Comparison of ENCODE assay signal across 18 cellular contexts in the genomic region with DNA sequence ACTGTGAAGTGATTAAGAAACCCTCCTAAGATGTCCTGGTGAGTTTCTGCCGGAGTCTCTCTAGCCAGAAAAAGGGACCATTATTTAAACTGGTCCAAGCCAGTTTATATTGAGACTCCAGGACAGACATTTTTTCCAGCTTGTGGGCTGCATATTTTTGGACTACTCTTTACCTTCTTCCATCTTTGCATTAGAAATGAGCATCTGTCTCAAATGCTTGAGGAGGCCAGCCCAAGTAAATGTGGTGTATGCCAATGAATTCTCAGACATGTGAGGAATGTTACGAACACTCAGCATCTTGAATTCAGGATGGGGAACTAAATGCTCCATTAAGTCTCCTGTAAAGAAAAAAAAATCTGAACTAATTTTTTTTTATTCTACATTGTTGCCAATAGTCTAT. TPM values are rescaled to one million over a fixed set of nuclear protein-coding genes. Genes with fewer than 3 reads are reported as not detected.
DNase-seq lines count a peak whose midpoint lies in the region; ATAC-seq, FAIRE-seq and TF ChIP-seq lines count a peak whose summit lies in the region.
"Had no signal": no experiment of that assay in that cellular context is flagged by ENCODE, and none has a peak within 500 bp of the region (broad histone marks: within the 10 kb centered on the region; RNA-seq: fewer than 3 reads in every experiment).

No MANE protein-coding gene starts in this region.

- H3K9ac ChIP-seq in astrocyte (ENCODE audit: low read length) = no peak overlapping the region
- H3K9ac ChIP-seq: GM23248 had no signal

- no peak overlapping the region for H2AFZ ChIP-seq in astrocyte (ENCODE audit: low read depth, low read length)
- H2AFZ ChIP-seq: GM23248 had no signal

- no peak for ATAC-seq in HG02642 (IDR thresholded peaks at IDR 0.05; ENCODE audit: poor library complexity, unreplicated experiment)
- ATAC-seq in GM18868 (IDR thresholded peaks at IDR 0.05; ENCODE audit: unreplicated experiment) = no peak

- no peaks in the 10 kb centered on the region for H3K4me1 ChIP-seq in astrocyte (ENCODE audit: insufficient read depth, low read length)
- peaks cover 15% of the 10 kb centered on the region for H3K4me1 ChIP-seq in prostate gland (replicated peaks)

- no peaks in the 10 kb centered on the region for H4K20me1 ChIP-seq in astrocyte (ENCODE audit: insufficient read depth, low read length)

- intact Hi-C loops in prostate gland (cut with DNase I) = no loop called here

- no peak for DNase-seq in activated naive CD8-positive, alpha-beta T cell treated with anti-CD3 and anti-CD28 coated beads for 36 hours
- peak; percentile 28 for DNase-seq in astrocyte (ENCODE audit: low read depth)
- DNase-seq in prostate gland (ENCODE audit: low spot score) = no peak
- DNase-seq: C1 segment of cervical spinal cord; Calu3; CD4-positive, alpha-beta memory T cell; COR-L47; DMS153; DND-41; GM23248; H7; HCEC 1CT had no signal

- no peak overlapping the region for H3K4me3 Mint-ChIP-seq in activated naive CD8-positive, alpha-beta T cell
- H3K4me3 Mint-ChIP-seq in activated naive CD8-positive, alpha-beta T cell treated with anti-CD3 and anti-CD28 coated beads for 36 hours = no peak overlapping the region
- no peak overlapping the region for H3K4me3 Mint-ChIP-seq in astrocyte (ENCODE audit: unreplicated experiment)
- peak overlapping the region in 1 of 5 experiments; percentile 56 for H3K4me3 Mint-ChIP-seq in brain
- H3K4me3 Mint-ChIP-seq: CD4-positive, alpha-beta memory T cell had no signal

- TF ChIP-seq CTCF in astrocyte (IDR thresholded peaks at IDR 0.05; ENCODE audit: insufficient read depth, low read depth, low read length) (no peak), brain (conservative IDR thresholded peaks at IDR 0.05) (no peak), prostate gland (IDR thresholded peaks at IDR 0.05) (no peak)

- no peaks in the 10 kb centered on the region for H3K27me3 Mint-ChIP-seq in activated naive CD8-positive, alpha-beta T cell
- H3K27me3 Mint-ChIP-seq in activated naive CD8-positive, alpha-beta T cell treated with anti-CD3 and anti-CD28 coated beads for 36 hours = no peaks in the 10 kb centered on the region
- H3K27me3 Mint-ChIP-seq in astrocyte (ENCODE audit: low read depth, unreplicated experiment) (no peaks in the 10 kb centered on the region), brain (no peaks in the 10 kb centered on the region)
- H3K27me3 Mint-ChIP-seq: CD4-positive, alpha-beta memory T cell had no signal

- H3K9me3 ChIP-seq in astrocyte (ENCODE audit: insufficient read depth, low read depth, low read length) = no peaks in the 10 kb centered on the region
- H3K9me3 ChIP-seq in prostate gland = no peaks in the 10 kb centered on the region

- H3K27ac ChIP-seq in astrocyte (ENCODE audit: low read depth, low read length) (no peak overlapping the region), prostate gland (no peak overlapping the region)
- H3K27ac ChIP-seq: GM23248 had no signal

- no peak overlapping the region for H3K4me3 ChIP-seq in astrocyte (ENCODE audit: insufficient read depth, low read depth, low read length)
- H3K4me3 ChIP-seq in prostate gland = no peak overlapping the region
- H3K4me3 ChIP-seq: GM23248 had no signal

- H3K36me3 ChIP-seq in astrocyte (ENCODE audit: insufficient read depth, low read length) (peaks cover 9% of the 10 kb centered on the region), prostate gland (peaks cover 0 to 3% of the 10 kb centered on the region in 2 donors)

- peak overlapping the region; percentile 34 for H3K27ac Mint-ChIP-seq in activated naive CD8-positive, alpha-beta T cell
- no peak overlapping the region for H3K27ac Mint-ChIP-seq in activated naive CD8-positive, alpha-beta T cell treated with anti-CD3 and anti-CD28 coated beads for 36 hours
- H3K27ac Mint-ChIP-seq in astrocyte (ENCODE audit: unreplicated experiment) = no peak overlapping the region
- H3K27ac Mint-ChIP-seq in brain = peak overlapping the region in 3 of 5 experiments; percentile 27 to 91 (median 79)

- no peak overlapping the region for H3K4me2 ChIP-seq in astrocyte (ENCODE audit: low read length)

- no peak for TF ChIP-seq POLR2A in prostate gland (IDR thresholded peaks at IDR 0.05)

- H3K9me3 Mint-ChIP-seq in activated naive CD8-positive, alpha-beta T cell (ENCODE audit: low read depth) = no peaks in the 10 kb centered on the region
- no peaks in the 10 kb centered on the region for H3K9me3 Mint-ChIP-seq in activated naive CD8-positive, alpha-beta T cell treated with anti-CD3 and anti-CD28 coated beads for 36 hours
- H3K9me3 Mint-ChIP-seq in astrocyte (ENCODE audit: unreplicated experiment) (no peaks in the 10 kb centered on the region), brain (no peaks in the 10 kb centered on the region)
- H3K9me3 Mint-ChIP-seq: CD4-positive, alpha-beta memory T cell had no signal

- WGBS in prostate gland = 97% methylated on average over 2 of the region's 2 CpGs

- H3K36me3 Mint-ChIP-seq in activated naive CD8-positive, alpha-beta T cell = peaks cover 5% of the 10 kb centered on the region
- H3K36me3 Mint-ChIP-seq in activated naive CD8-positive, alpha-beta T cell treated with anti-CD3 and anti-CD28 coated beads for 36 hours = peaks cover 6% of the 10 kb centered on the region
- H3K36me3 Mint-ChIP-seq in astrocyte (ENCODE audit: low read depth, unreplicated experiment) = peaks cover 5% of the 10 kb centered on the region
- peaks cover 32% of the 10 kb centered on the region for H3K36me3 Mint-ChIP-seq in brain

- no peaks in the 10 kb centered on the region for H3K4me1 Mint-ChIP-seq in activated naive CD8-positive, alpha-beta T cell (ENCODE audit: low read depth)
- no peaks in the 10 kb centered on the region for H3K4me1 Mint-ChIP-seq in activated naive CD8-positive, alpha-beta T cell treated with anti-CD3 and anti-CD28 coated beads for 36 hours
- no peaks in the 10 kb centered on the region for H3K4me1 Mint-ChIP-seq in astrocyte (ENCODE audit: low read depth, unreplicated experiment)
- H3K4me1 Mint-ChIP-seq in brain = no peaks in the 10 kb centered on the region

- H3K79me2 ChIP-seq in astrocyte (ENCODE audit: insufficient read depth, low read length) = no peaks in the 10 kb centered on the region

- FAIRE-seq in astrocyte (lab: Jason Lieb, UNC) = no peak
- FAIRE-seq: G401.6, H1 had no signal

- H3K27me3 ChIP-seq in astrocyte (ENCODE audit: insufficient read depth, low read length) (no peaks in the 10 kb centered on the region), prostate gland (replicated peaks; ENCODE audit: insufficient read depth) (no peaks in the 10 kb centered on the region)

RNA-seq across cellular contexts. Expression of a gene that starts 18.4 kb away (rescaled TPM):
- total RNA-seq in activated naive CD8-positive, alpha-beta T cell treated with anti-CD3 and anti-CD28 coated beads for 36 hours = 1 to 10 TPM; 7.6 to 7.8 TPM
- total RNA-seq in astrocyte (9.0 and 9.2 TPM in 2 replicates), prostate gland (10 to 100 TPM; 13.3 to 22.5 TPM)
- 5.7 TPM for polyA plus RNA-seq in brain (ENCODE audit: insufficient read depth, low read depth, low replicate concordance)

RNA-seq across cellular contexts. Expression of a gene that starts 18.6 kb away (rescaled TPM):
- total RNA-seq in activated naive CD8-positive, alpha-beta T cell treated with anti-CD3 and anti-CD28 coated beads for 36 hours = 10 to 100 TPM; 47.9 to 61.6 TPM
- 33.4 and 41.7 TPM in 2 replicates for total RNA-seq in astrocyte
- 3.3 TPM for polyA plus RNA-seq in brain (ENCODE audit: insufficient read depth, low read depth, low replicate concordance)
- total RNA-seq in prostate gland = 10 to 100 TPM; 28.2 to 38.1 TPM

Comparison
In these comparisons a context has a peak if more than half of its experiments do, and no peak if none do; other contexts are left out.
1. H3K27ac Mint-ChIP-seq: peak in activated naive CD8-positive, alpha-beta T cell (single experiment) and brain (3 of 5); none in activated naive CD8-positive, alpha-beta T cell treated with anti-CD3 and anti-CD28 coated beads for 36 hours (single experiment) and astrocyte (single experiment).